Comparison of ENCODE assay signal across 24 cellular contexts in the genomic region with DNA sequence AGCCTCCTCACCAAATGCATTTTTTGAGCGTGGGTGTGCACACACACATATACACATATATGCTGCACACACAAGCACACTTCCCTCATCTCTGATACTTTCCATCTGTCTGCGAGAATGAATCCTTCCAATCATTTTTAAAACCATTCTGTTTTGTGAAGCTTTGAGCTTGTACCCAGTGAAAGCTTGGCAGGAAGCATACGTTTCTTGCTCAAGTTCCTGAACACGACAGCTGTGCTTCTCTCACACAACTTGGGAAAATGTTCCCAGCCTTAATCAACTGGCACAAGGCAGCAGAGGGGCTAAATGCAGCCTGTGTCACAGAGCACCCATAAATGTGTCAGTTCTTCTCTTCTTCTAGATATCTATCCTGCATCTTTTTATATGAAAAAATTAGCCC.
"Had no signal": no experiment of that assay in that cellular context is flagged by ENCODE, and none has a peak within 500 bp of the region (broad histone marks: within the 10 kb centered on the region; RNA-seq: fewer than 3 reads in every experiment).

No MANE protein-coding gene starts in this region.

- H3K4me1 ChIP-seq: colonic mucosa, esophagus squamous epithelium, left ventricle myocardium inferior, lower lobe of right lung, suprapubic skin, thyroid gland, vagina had no signal

- H3K9me3 Mint-ChIP-seq: mesothelial cell of epicardium, nephron, type B pancreatic cell had no signal

- H3K27me3 ChIP-seq: colonic mucosa, esophagus squamous epithelium, neutrophil, suprapubic skin, thyroid gland, vagina had no signal

- ATAC-seq: left cardiac atrium, lower lobe of right lung had no signal

- H3K9me3 ChIP-seq: colonic mucosa, esophagus squamous epithelium, left ventricle myocardium inferior, lower lobe of right lung, neutrophil, suprapubic skin, thyroid gland, vagina had no signal

- H3K36me3 Mint-ChIP-seq: immature natural killer cell, memory B cell, mesothelial cell of epicardium, naive B cell, type B pancreatic cell had no signal

- H3K27me3 Mint-ChIP-seq: memory B cell, naive B cell had no signal

- H3K4me3 Mint-ChIP-seq: immature natural killer cell, memory B cell, mesothelial cell of epicardium, naive B cell, nephron, type B pancreatic cell had no signal

- H3K4me3 ChIP-seq: colonic mucosa, esophagus squamous epithelium, left ventricle myocardium inferior, lower lobe of right lung, suprapubic skin, thyroid gland, vagina had no signal

- H3K4me1 Mint-ChIP-seq: immature natural killer cell, memory B cell, mesothelial cell of epicardium, naive B cell had no signal

- H3K36me3 ChIP-seq: colonic mucosa, esophagus squamous epithelium, left ventricle myocardium inferior, lower lobe of right lung, neutrophil, suprapubic skin, thyroid gland, vagina had no signal

- DNase-seq: colonic mucosa; dermis blood vessel endothelial cell; esophagus squamous epithelium; foreskin fibroblast; immature natural killer cell; kidney; left cardiac atrium; left ventricle myocardium inferior; lower lobe of right lung; naive B cell; right cardiac atrium; stimulated activated CD4-positive, alpha-beta T cell treated with anti-CD3 and anti-CD28 coated beads, Interleukin-15, amount 100 ng/mL, for 24 hours; stimulated activated CD4-positive, alpha-beta T cell treated with anti-CD3 and anti-CD28 coated beads, Interleukin-2, amount 100 ng/mL, for 24 hours; stimulated activated CD4-positive, alpha-beta T cell treated with anti-CD3 and anti-CD28 coated beads, Interleukin-4, amount 100 ng/mL, for 4 hours; stimulated activated naive CD4-positive, alpha-beta T cell treated with Interleukin-2 at 50 U/mL for 16 hours; thyroid gland had no signal

- H3K27ac ChIP-seq: colonic mucosa, esophagus squamous epithelium, left ventricle myocardium inferior, lower lobe of right lung, neutrophil, suprapubic skin, thyroid gland, vagina had no signal

- H3K27ac Mint-ChIP-seq: immature natural killer cell, memory B cell, mesothelial cell of epicardium, naive B cell, nephron, progenitor cell of endocrine pancreas, type B pancreatic cell had no signal
